ENCODE assay signal across 8 cellular contexts in genomic region chr1:25337483-25338187, GRCh38. TPM values are rescaled to one million over a fixed set of nuclear protein-coding genes. Genes with fewer than 3 reads are reported as not detected.
DNase-seq lines count a peak whose midpoint lies in the region; ATAC-seq and TF ChIP-seq lines count a peak whose summit lies in the region.
"Not testable (repeated sequence)": the region's sequence is repeated elsewhere in the genome, so short reads cannot be mapped to it uniquely, and the experiment has no call there.

No MANE protein-coding gene starts in this region.

- not testable (repeated sequence) for H3K9ac ChIP-seq in SK-N-MC (ENCODE audit: insufficient read length); muscle layer of colon (ENCODE audit: low read length)
- H3K9ac ChIP-seq in fibroblast of lung (ENCODE audit: insufficient read depth, low read length) = peak overlapping the region; percentile 23

- H3K4me2 ChIP-seq in fibroblast of lung (ENCODE audit: extremely low read depth, insufficient read depth, low read length) = peak overlapping the region; percentile 35

- not testable (repeated sequence) for H4K20me1 ChIP-seq in fibroblast of lung (ENCODE audit: control insufficient read depth, extremely low read depth, insufficient read depth, low read length)

- not testable (repeated sequence) for H3K4me1 Mint-ChIP-seq in Calu3 (ENCODE audit: low read depth, unreplicated experiment)
- H3K4me1 Mint-ChIP-seq in stimulated activated memory B cell treated with anti-CD40 and anti-IgM and Interleukin-4, amounts not matched to agents 10 μg/mL and 1 μg/mL and 100 μg/mL, for 72 hours = peaks cover 36% of the 10 kb centered on the region

- H3K9me3 ChIP-seq in SK-N-MC (ENCODE audit: low read depth, low read length); fibroblast of lung (ENCODE audit: control insufficient read depth, insufficient read depth, low read depth, low read length); muscle layer of colon (ENCODE audit: low read length): not testable (repeated sequence)

- CTCF ChIA-PET in Calu3 (lab: Charles Lee) = not testable (repeated sequence)

- H3K27ac ChIP-seq in SK-N-MC (peak overlapping the region; percentile 70), fibroblast of lung (ENCODE audit: insufficient read depth, low read length) (peak overlapping the region; percentile 94), muscle layer of colon (ENCODE audit: low read depth, low read length) (peak overlapping the region; percentile 34)

- intact Hi-C loops in Calu3 (cut with micrococcal nuclease; ENCODE audit: unreplicated experiment) = not testable (repeated sequence)

- H3K4me3 ChIP-seq in SK-N-MC = peak overlapping the region; percentile 97
- H3K4me3 ChIP-seq in fibroblast of lung (replicated peaks in 1 of 4; ENCODE audit: control extremely low read depth in 1 of 4, insufficient read depth in 1 of 4, low read depth in 3 of 4, low read length in 4 of 4) = peak overlapping the region; percentile 81 to 99 (median 92)
- peak overlapping the region in 1 of 2 donors; percentile 79 for H3K4me3 ChIP-seq in muscle layer of colon (ENCODE audit: low read depth in 1 of 2, low read length in 2 of 2)

- BruUV-seq in Calu3 (replicated peaks; lab: Mats Ljungman, UMichigan) = not testable (repeated sequence)

- H3K79me2 ChIP-seq in fibroblast of lung (ENCODE audit: control insufficient read depth, insufficient read depth, low read length) = peaks cover 37% of the 10 kb centered on the region

- H3K27me3 ChIP-seq in fibroblast of lung (ENCODE audit: control insufficient read depth, insufficient read depth, low read length); muscle layer of colon (ENCODE audit: control insufficient read depth in 1 of 2, insufficient read depth in 2 of 2, low read length in 2 of 2): not testable (repeated sequence)

- peak overlapping the region; percentile 76 for H2AFZ ChIP-seq in fibroblast of lung (ENCODE audit: low read length)

- H3K9me3 Mint-ChIP-seq in Calu3 (ENCODE audit: low read depth, unreplicated experiment); activated naive CD4-positive, alpha-beta T cell treated with anti-CD3 and anti-CD28 coated beads, Interleukin-2, amount 50 U/mL, for 72 hours; stimulated activated memory B cell treated with anti-CD40 and anti-IgM and Interleukin-4, amounts not matched to agents 10 μg/mL and 1 μg/mL and 100 μg/mL, for 72 hours: not testable (repeated sequence)

- not testable (repeated sequence) for TF ChIP-seq CTCF in Calu3 (IDR thresholded peaks at IDR 0.05; ENCODE audit: unreplicated experiment); fibroblast of lung (conservative IDR thresholded peaks at IDR 0.05 in 1 of 2, IDR thresholded peaks at IDR 0.05 in 1 of 2; ENCODE audit: low read depth in 1 of 2, low read length in 2 of 2)

- H3K36me3 Mint-ChIP-seq in Calu3 (ENCODE audit: insufficient read depth, unreplicated experiment) = peaks cover 24% of the 10 kb centered on the region
- not testable (repeated sequence) for H3K36me3 Mint-ChIP-seq in activated naive CD4-positive, alpha-beta T cell treated with anti-CD3 and anti-CD28 coated beads, Interleukin-2, amount 50 U/mL, for 72 hours; stimulated activated memory B cell treated with anti-CD40 and anti-IgM and Interleukin-4, amounts not matched to agents 10 μg/mL and 1 μg/mL and 100 μg/mL, for 72 hours

- not testable (repeated sequence) for H3K27me3 Mint-ChIP-seq in Calu3 (ENCODE audit: unreplicated experiment); stimulated activated memory B cell treated with anti-CD40 and anti-IgM and Interleukin-4, amounts not matched to agents 10 μg/mL and 1 μg/mL and 100 μg/mL, for 72 hours

- peak overlapping the region; percentile 88 for H3K4me3 Mint-ChIP-seq in Calu3 (ENCODE audit: low read depth, unreplicated experiment)
- peak overlapping the region; percentile 94 for H3K4me3 Mint-ChIP-seq in stimulated activated memory B cell treated with anti-CD40 and anti-IgM and Interleukin-4, amounts not matched to agents 10 μg/mL and 1 μg/mL and 100 μg/mL, for 72 hours

- peak; percentile 21 for ATAC-seq in GM21423 (IDR thresholded peaks at IDR 0.05; ENCODE audit: unreplicated experiment)
- ATAC-seq in HG03159 (IDR thresholded peaks at IDR 0.05; ENCODE audit: unreplicated experiment) = peak; percentile 42
- peak; percentile 71 for ATAC-seq in activated naive CD4-positive, alpha-beta T cell treated with anti-CD3 and anti-CD28 coated beads, Interleukin-2, amount 50 U/mL, for 72 hours
- ATAC-seq in stimulated activated memory B cell treated with anti-CD40 and anti-IgM and Interleukin-4, amounts not matched to agents 10 μg/mL and 1 μg/mL and 100 μg/mL, for 72 hours = peak; percentile 78

- H3K27ac Mint-ChIP-seq in Calu3 (ENCODE audit: unreplicated experiment) = not testable (repeated sequence)
- H3K27ac Mint-ChIP-seq in activated naive CD4-positive, alpha-beta T cell treated with anti-CD3 and anti-CD28 coated beads, Interleukin-2, amount 50 U/mL, for 72 hours = peak overlapping the region; percentile 89 to 96
- peak overlapping the region; percentile 97 for H3K27ac Mint-ChIP-seq in stimulated activated memory B cell treated with anti-CD40 and anti-IgM and Interleukin-4, amounts not matched to agents 10 μg/mL and 1 μg/mL and 100 μg/mL, for 72 hours

- not testable (repeated sequence) for H3K36me3 ChIP-seq in SK-N-MC (ENCODE audit: insufficient read depth, low read length); fibroblast of lung (ENCODE audit: control insufficient read depth, insufficient read depth, low read length); muscle layer of colon (ENCODE audit: insufficient read depth, low read length)

- H3K4me1 ChIP-seq in fibroblast of lung (ENCODE audit: control insufficient read depth, extremely low read depth, insufficient read depth, low read length) = not testable (repeated sequence)
- peaks cover 19% of the 10 kb centered on the region for H3K4me1 ChIP-seq in muscle layer of colon (ENCODE audit: insufficient read depth, low read length)

- not testable (repeated sequence) for DNase-seq in Calu3; SK-N-MC (ENCODE audit: low read depth, low spot score); fibroblast of lung (ENCODE audit: low read depth in 2 of 2)
- peak in 1 of 2 donors; percentile 24 for DNase-seq in activated naive CD4-positive, alpha-beta T cell treated with anti-CD3 and anti-CD28 coated beads, Interleukin-2, amount 50 U/mL, for 72 hours (ENCODE audit: low spot score in 2 of 2)

RNA-seq across cellular contexts. Expression of gene TMEM50A, which starts 0.5 kb away (rescaled TPM):
- total RNA-seq in Calu3 (2022) (72.7 and 82.6 TPM in 2 replicates), fibroblast of lung (117 and 141 TPM in 2 replicates)
- 10 to 100 TPM; 92.0 to 95.5 TPM for total RNA-seq in activated naive CD4-positive, alpha-beta T cell treated with anti-CD3 and anti-CD28 coated beads, Interleukin-2, amount 50 U/mL, for 72 hours
- 118 and 186 TPM in 2 replicates for polyA plus RNA-seq in fibroblast of lung
- polyA plus RNA-seq in fibroblast of lung (2012) = 111 and 189 TPM in 2 replicates
- polyA minus RNA-seq in fibroblast of lung (ENCODE audit: low replicate concordance) = 8.5 and 18.4 TPM in 2 replicates

Comparison
In these comparisons a context has a peak if more than half of its experiments do, and no peak if none do; other contexts are left out.
1. ATAC-seq: peak in every context shown above with its lines; median percentile 78 in stimulated activated memory B cell treated with anti-CD40 and anti-IgM and Interleukin-4, amounts not matched to agents 10 μg/mL and 1 μg/mL and 100 μg/mL, for 72 hours; 71 in activated naive CD4-positive, alpha-beta T cell treated with anti-CD3 and anti-CD28 coated beads, Interleukin-2, amount 50 U/mL, for 72 hours; 42 in HG03159; 21 in GM21423.
2. H3K27ac ChIP-seq: peak in every context shown above with its lines; median percentile 94 in fibroblast of lung; 70 in SK-N-MC; 34 in muscle layer of colon.